Comparison of ENCODE assay signal across 1 cellular context in genomic region chr12:108690799-108691153, GRCh38.
TF ChIP-seq lines count a peak whose summit lies in the region.

No MANE protein-coding gene starts in this region.

TF ChIP-seq in IMR-90, 13 proteins besides CTCF, POLR2A, EP300 and RAD21:
- TF ChIP-seq USF2 (IDR thresholded peaks at IDR 0.05; ENCODE audit: low read depth, low read length) (no peak), MAFK (IDR thresholded peaks at IDR 0.05; ENCODE audit: low read depth, low read length) (no peak), ELK1 (IDR thresholded peaks at IDR 0.05; ENCODE audit: borderline replicate concordance, low read depth, low read length) (no peak), CEBPB (IDR thresholded peaks at IDR 0.05; ENCODE audit: low read depth, low read length) (no peak)
TF ChIP-seq in IMR-90: peak in this region for 0.
